ENCODE assay signal across 1 cellular context in genomic region chr19:16659464-16659831, GRCh38.
TF ChIP-seq lines count a peak whose summit lies in the region.

No MANE protein-coding gene starts in this region.

TF ChIP-seq in K562, 482 proteins besides CTCF, POLR2A, EP300 and RAD21:
- TF ChIP-seq IRF2 (CRISPR knock-in tag; IDR thresholded peaks at IDR 0.05) (no peak), SMARCA5 (IDR thresholded peaks at IDR 0.05) (0 out of 2 replicates have a peak, but pooled peaks have one; percentile 65), KDM1A (IDR thresholded peaks at IDR 0.05) (peak; percentile 39 to 51; a peak in 2 of 4 replicates), BHLHE40 (IDR thresholded peaks at IDR 0.05; ENCODE audit: low read length) (no peak), HDGF (IDR thresholded peaks at IDR 0.05) (0 out of 2 replicates have a peak, but pooled peaks have one; percentile 56), RBM25 (IDR thresholded peaks at IDR 0.05; ENCODE audit: low read depth, low read length, severe bottlenecking) (peak; percentile 32), BCOR (IDR thresholded peaks at IDR 0.05) (peak; percentile 65), PRMT5 (CRISPR knock-in tag; IDR thresholded peaks at IDR 0.05) (0 out of 2 replicates have a peak, but pooled peaks have one; percentile 32), ZFP36 (IDR thresholded peaks at IDR 0.05; ENCODE audit: low read depth, low read length, partially characterized antibody) (peak; percentile 63), SAP30 (IDR thresholded peaks at IDR 0.05; ENCODE audit: borderline replicate concordance, insufficient read depth, low read depth, low read length, poor library complexity, severe bottlenecking) (peak; percentile 9)
- TF ChIP-seq, protein P1, sequence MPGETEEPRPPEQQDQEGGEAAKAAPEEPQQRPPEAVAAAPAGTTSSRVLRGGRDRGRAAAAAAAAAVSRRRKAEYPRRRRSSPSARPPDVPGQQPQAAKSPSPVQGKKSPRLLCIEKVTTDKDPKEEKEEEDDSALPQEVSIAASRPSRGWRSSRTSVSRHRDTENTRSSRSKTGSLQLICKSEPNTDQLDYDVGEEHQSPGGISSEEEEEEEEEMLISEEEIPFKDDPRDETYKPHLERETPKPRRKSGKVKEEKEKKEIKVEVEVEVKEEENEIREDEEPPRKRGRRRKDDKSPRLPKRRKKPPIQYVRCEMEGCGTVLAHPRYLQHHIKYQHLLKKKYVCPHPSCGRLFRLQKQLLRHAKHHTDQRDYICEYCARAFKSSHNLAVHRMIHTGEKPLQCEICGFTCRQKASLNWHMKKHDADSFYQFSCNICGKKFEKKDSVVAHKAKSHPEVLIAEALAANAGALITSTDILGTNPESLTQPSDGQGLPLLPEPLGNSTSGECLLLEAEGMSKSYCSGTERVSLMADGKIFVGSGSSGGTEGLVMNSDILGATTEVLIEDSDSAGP (CRISPR knock-in tag; IDR thresholded peaks at IDR 0.05), result 0 out of 2 replicates have a peak, but pooled peaks have one; percentile 23
- TF ChIP-seq, protein P2, sequence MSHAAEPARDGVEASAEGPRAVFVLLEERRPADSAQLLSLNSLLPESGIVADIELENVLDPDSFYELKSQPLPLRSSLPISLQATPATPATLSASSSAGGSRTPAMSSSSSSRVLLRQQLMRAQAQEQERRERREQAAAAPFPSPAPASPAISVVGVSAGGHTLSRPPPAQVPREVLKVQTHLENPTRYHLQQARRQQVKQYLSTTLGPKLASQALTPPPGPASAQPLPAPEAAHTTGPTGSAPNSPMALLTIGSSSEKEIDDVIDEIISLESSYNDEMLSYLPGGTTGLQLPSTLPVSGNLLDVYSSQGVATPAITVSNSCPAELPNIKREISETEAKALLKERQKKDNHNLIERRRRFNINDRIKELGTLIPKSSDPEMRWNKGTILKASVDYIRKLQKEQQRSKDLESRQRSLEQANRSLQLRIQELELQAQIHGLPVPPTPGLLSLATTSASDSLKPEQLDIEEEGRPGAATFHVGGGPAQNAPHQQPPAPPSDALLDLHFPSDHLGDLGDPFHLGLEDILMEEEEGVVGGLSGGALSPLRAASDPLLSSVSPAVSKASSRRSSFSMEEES (CRISPR knock-in tag; IDR thresholded peaks at IDR 0.05), result no peak
- TF ChIP-seq, protein P3, sequence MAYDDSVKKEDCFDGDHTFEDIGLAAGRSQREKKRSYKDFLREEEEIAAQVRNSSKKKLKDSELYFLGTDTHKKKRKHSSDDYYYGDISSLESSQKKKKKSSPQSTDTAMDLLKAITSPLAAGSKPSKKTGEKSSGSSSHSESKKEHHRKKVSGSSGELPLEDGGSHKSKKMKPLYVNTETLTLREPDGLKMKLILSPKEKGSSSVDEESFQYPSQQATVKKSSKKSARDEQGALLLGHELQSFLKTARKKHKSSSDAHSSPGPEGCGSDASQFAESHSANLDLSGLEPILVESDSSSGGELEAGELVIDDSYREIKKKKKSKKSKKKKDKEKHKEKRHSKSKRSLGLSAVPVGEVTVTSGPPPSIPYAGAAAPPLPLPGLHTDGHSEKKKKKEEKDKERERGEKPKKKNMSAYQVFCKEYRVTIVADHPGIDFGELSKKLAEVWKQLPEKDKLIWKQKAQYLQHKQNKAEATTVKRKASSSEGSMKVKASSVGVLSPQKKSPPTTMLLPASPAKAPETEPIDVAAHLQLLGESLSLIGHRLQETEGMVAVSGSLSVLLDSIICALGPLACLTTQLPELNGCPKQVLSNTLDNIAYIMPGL (CRISPR knock-in tag; IDR thresholded peaks at IDR 0.05), result peak; percentile 33; the same call in 1 of the 2 replicates
- TF ChIP-seq, protein P4, sequence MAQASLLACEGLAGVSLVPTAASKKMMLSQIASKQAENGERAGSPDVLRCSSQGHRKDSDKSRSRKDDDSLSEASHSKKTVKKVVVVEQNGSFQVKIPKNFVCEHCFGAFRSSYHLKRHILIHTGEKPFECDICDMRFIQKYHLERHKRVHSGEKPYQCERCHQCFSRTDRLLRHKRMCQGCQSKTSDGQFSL (CRISPR knock-in tag; IDR thresholded peaks at IDR 0.05), result 0 out of 2 replicates have a peak, but pooled peaks have one; percentile 57
- TF ChIP-seq, protein P4 (tag; IDR thresholded peaks at IDR 0.05), result no peak
